Comparison of ENCODE assay signal across 15 cellular contexts in the genomic region with DNA sequence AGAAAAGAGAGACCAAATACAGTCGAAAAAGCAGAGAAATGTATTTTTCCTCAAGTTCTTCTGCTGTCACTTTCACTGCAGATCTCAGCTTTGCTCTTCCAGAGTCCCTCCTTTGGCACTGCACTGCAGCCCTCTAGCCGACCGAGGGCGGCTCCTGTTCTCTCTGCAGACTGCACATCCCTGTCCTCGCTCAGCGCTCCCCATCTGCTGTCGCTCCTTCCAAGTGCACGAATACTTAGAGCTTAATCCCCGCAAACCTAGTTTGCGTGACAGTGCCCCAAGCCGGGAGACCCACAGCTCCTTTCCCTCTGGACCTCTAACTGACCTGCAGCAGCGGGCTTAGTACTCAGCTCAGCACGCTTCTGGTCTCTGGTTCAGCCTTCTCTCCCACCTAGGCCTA. TPM values are rescaled to one million over a fixed set of nuclear protein-coding genes. Genes with fewer than 3 reads are reported as not detected.
DNase-seq lines count a peak whose midpoint lies in the region; ATAC-seq, FAIRE-seq and TF ChIP-seq lines count a peak whose summit lies in the region.
"Had no signal": no experiment of that assay in that cellular context is flagged by ENCODE, and none has a peak within 500 bp of the region (broad histone marks: within the 10 kb centered on the region; RNA-seq: fewer than 3 reads in every experiment).

No MANE protein-coding gene starts in this region.

- H3K27ac ChIP-seq in HepG2 (ENCODE audit: extremely low read length, insufficient read depth, low read length) (no peak overlapping the region), right lobe of liver (no peak overlapping the region)
- H3K27ac ChIP-seq: A549, HL-60 had no signal

- TF ChIP-seq POLR2A in HepG2 (IDR thresholded peaks at IDR 0.05; ENCODE audit: insufficient read depth in 1 of 2, low read depth in 2 of 2, low read length in 2 of 2), result no peak
- no peak for TF ChIP-seq POLR2A in right lobe of liver (IDR thresholded peaks at IDR 0.05)

- H3K9me3 ChIP-seq in HepG2 (ENCODE audit: low read length) (no peaks in the 10 kb centered on the region), right lobe of liver (no peaks in the 10 kb centered on the region)

- H2AFZ ChIP-seq in HepG2 (ENCODE audit: low read length), result no peak overlapping the region

- H3K79me2 ChIP-seq in HepG2 (ENCODE audit: insufficient read depth, low read length), result no peaks in the 10 kb centered on the region

- no peaks in the 10 kb centered on the region for H4K20me1 ChIP-seq in HepG2 (ENCODE audit: insufficient read depth, low read length)

- BruUV-seq in HepG2 (replicated peaks; lab: Mats Ljungman, UMichigan), result no TSS peak

- H3K4me3 ChIP-seq in HepG2 (replicated peaks in 1 of 3; ENCODE audit: insufficient read depth in 1 of 3, low read depth in 2 of 3, low read length in 3 of 3), result no peak overlapping the region
- no peak overlapping the region for H3K4me3 ChIP-seq in right lobe of liver
- H3K4me3 ChIP-seq: A549 had no signal

- in situ Hi-C loops in HepG2 (cut with HindIII; ENCODE audit: extremely low pct_ligation_motif_present, low pct_unique_long_range_greater_than_20kb), result loop anchor here (5.0 kb wide), 1 partner anchor 37 kb away; no protein-coding TSS in a partner anchor

- H3K9ac ChIP-seq in HepG2 (ENCODE audit: insufficient read depth, low read depth, low read length), result no peak overlapping the region

- intact Hi-C loops in HepG2 (cut with micrococcal nuclease; ENCODE audit: unreplicated experiment), result no loop called here
- intact Hi-C loops in right lobe of liver (cut with DNase I), result no loop called here

- TF ChIP-seq EP300 in HepG2 (IDR thresholded peaks at IDR 0.05; ENCODE audit: low read depth in 2 of 2, low read length in 2 of 2), result no peak
- no peak for TF ChIP-seq EP300 in HepG2 (CRISPR knock-in tag; IDR thresholded peaks at IDR 0.05; ENCODE audit: borderline replicate concordance)

- no peak overlapping the region for H3K27ac Mint-ChIP-seq in glutamatergic neuron (ENCODE audit: unreplicated experiment)
- H3K27ac Mint-ChIP-seq: CD8-positive, alpha-beta T cell had no signal

- 10% methylated on average over 13 of the region's 13 CpGs for WGBS in HepG2 (ENCODE audit: low lambda C conversion rate)
- WGBS in right lobe of liver (ENCODE audit: insufficient coverage, low coverage, low lambda C conversion rate, missing lambda C conversion rate), result 33% methylated on average over 9 of the region's 13 CpGs

- no peak overlapping the region for H3K4me3 Mint-ChIP-seq in glutamatergic neuron (ENCODE audit: unreplicated experiment)
- H3K4me3 Mint-ChIP-seq: CD8-positive, alpha-beta T cell had no signal

- H3K4me1 ChIP-seq in HepG2 (ENCODE audit: insufficient read depth, low read length) (no peaks in the 10 kb centered on the region), right lobe of liver (peaks cover 0 to 3% (median 0%) of the 10 kb centered on the region in 4 donors)
- H3K4me1 ChIP-seq: A549 had no signal

- DNase-seq in HepG2 (ENCODE audit: low spot score) (no peak), right lobe of liver (no peak), NCI-H82 (lab: John Stamatoyannopoulos, UW) (peak; percentile 87), glutamatergic neuron (peak; percentile 26)
- DNase-seq in stimulated activated CD4-positive, alpha-beta T cell treated with anti-CD3 and anti-CD28 coated beads, Interleukin-4, amount 100 ng/mL, for 24 hours, result no peak
- DNase-seq: CD8-positive, alpha-beta T cell; COR-L47; DMS53; GF-D8; H7; KBM-7 had no signal

- H3K4me1 Mint-ChIP-seq in glutamatergic neuron (ENCODE audit: low read depth, unreplicated experiment), result no peaks in the 10 kb centered on the region

- H3K27me3 Mint-ChIP-seq in glutamatergic neuron (ENCODE audit: unreplicated experiment), result peaks cover 4% of the 10 kb centered on the region

- no peak for FAIRE-seq in HepG2 (lab: Jason Lieb, UNC)
- FAIRE-seq: A549, D721Med had no signal

- H3K27me3 ChIP-seq in HepG2 (ENCODE audit: control insufficient read depth in 1 of 2, insufficient read depth in 2 of 2, low read length in 2 of 2) (peaks cover 9 to 61% of the 10 kb centered on the region in 2 experiments), right lobe of liver (peaks cover 6 to 9% of the 10 kb centered on the region in 2 donors)

- POLR2A ChIA-PET in HepG2 (lab: Yijun Ruan, JAX), result no interaction called here

- CTCF ChIA-PET in HepG2 (lab: Yijun Ruan, JAX; ENCODE audit: low intra/inter-chr PET ratio, low total read pairs), result no interaction called here

- TF ChIP-seq CTCF in HepG2 (CRISPR knock-in tag; IDR thresholded peaks at IDR 0.05) (no peak), right lobe of liver (IDR thresholded peaks at IDR 0.05) (no peak), glutamatergic neuron (IDR thresholded peaks at IDR 0.05; ENCODE audit: partially characterized antibody, unreplicated experiment) (no peak)

- peaks cover 5% of the 10 kb centered on the region for H3K36me3 Mint-ChIP-seq in glutamatergic neuron (ENCODE audit: unreplicated experiment)
- H3K36me3 Mint-ChIP-seq: CD8-positive, alpha-beta T cell had no signal

- H3K4me2 ChIP-seq in HepG2 (ENCODE audit: low read depth, low read length), result no peak overlapping the region
- H3K4me2 ChIP-seq: A549 had no signal

- no peaks in the 10 kb centered on the region for H3K36me3 ChIP-seq in HepG2 (replicated peaks in 1 of 2; ENCODE audit: control insufficient read depth in 1 of 2, insufficient read depth in 2 of 2, low read length in 2 of 2)
- no peaks in the 10 kb centered on the region for H3K36me3 ChIP-seq in right lobe of liver

- no peak for TF ChIP-seq RAD21 in HepG2 (CRISPR knock-in tag; IDR thresholded peaks at IDR 0.05)

- ATAC-seq in HepG2 (peak; percentile 80), right lobe of liver (no peak), GM18868 (IDR thresholded peaks at IDR 0.05; ENCODE audit: unreplicated experiment) (no peak)
- ATAC-seq: A549; CD8-positive, alpha-beta T cell had no signal

- H3K9me3 Mint-ChIP-seq in glutamatergic neuron (ENCODE audit: unreplicated experiment), result no peaks in the 10 kb centered on the region
- H3K9me3 Mint-ChIP-seq: CD8-positive, alpha-beta T cell had no signal

TF ChIP-seq in HepG2, 621 proteins besides CTCF, POLR2A, EP300 and RAD21 (continues in another document):
- TF ChIP-seq MYNN (CRISPR knock-in tag; IDR thresholded peaks at IDR 0.05; ENCODE audit: low read depth) (no peak), GATA4 (IDR thresholded peaks at IDR 0.05; ENCODE audit: borderline replicate concordance, low read depth) (no peak), ZFP36L1 (CRISPR knock-in tag; IDR thresholded peaks at IDR 0.05) (no peak), SIN3A (IDR thresholded peaks at IDR 0.05; ENCODE audit: borderline replicate concordance, low read depth, low read length) (no peak)

RNA-seq across cellular contexts. Expression of gene RPP21, which starts 15.2 kb away (rescaled TPM):
- total RNA-seq in HepG2 (2016; rRNA removed; fragmentation: Illumina TruSeq; extraction: Trizol) (38.4 and 53.1 TPM in 2 replicates), right lobe of liver (10 to 100 TPM; 13.8 to 49.5 (median 16.3) TPM), glutamatergic neuron (ENCODE audit: unreplicated experiment) (36.7 TPM)
- total RNA-seq in HepG2 (2016; cell fraction: cytosol; rRNA removed; fragmentation: Illumina TruSeq; extraction: Trizol; ENCODE audit: low read depth), result 23.8 and 29.3 TPM in 2 replicates
- 41.8 and 52.5 TPM in 2 replicates for total RNA-seq in HepG2 (2016; cell fraction: insoluble cytoplasmic fraction; rRNA removed; fragmentation: Illumina TruSeq; extraction: Trizol)
- total RNA-seq in HepG2 (2016; cell fraction: membrane; rRNA removed; fragmentation: Illumina TruSeq; extraction: Trizol), result 23.7 and 25.5 TPM in 2 replicates
- 26.2 and 34.9 TPM in 2 replicates for total RNA-seq in HepG2 (2016; cell fraction: nucleus; rRNA removed; fragmentation: Illumina TruSeq; extraction: Trizol)
- 72.3 and 88.4 TPM in 2 replicates for polyA plus RNA-seq in HepG2 (2011; rRNA removed)
- 68.5 and 146 TPM in 2 replicates for polyA plus RNA-seq in HepG2 (2011; cell fraction: cytosol; rRNA removed)
- 170 and 172 TPM in 2 replicates for polyA plus RNA-seq in HepG2 (2011; cell fraction: nucleus; rRNA removed)
- 51.6 and 70.9 TPM in 2 replicates for polyA plus RNA-seq in HepG2 (2012)
- polyA plus RNA-seq in HepG2 (2016; cell fraction: cytosol; fragmentation: Illumina TruSeq; extraction: Trizol; ENCODE audit: low read depth), result 46.1 and 56.4 TPM in 2 replicates
- 66.2 and 74.5 TPM in 2 replicates for polyA plus RNA-seq in HepG2 (2016; cell fraction: insoluble cytoplasmic fraction; fragmentation: Illumina TruSeq; extraction: Trizol; ENCODE audit: low read depth)
- 42.2 and 48.9 TPM in 2 replicates for polyA plus RNA-seq in HepG2 (2016; cell fraction: membrane; fragmentation: Illumina TruSeq; extraction: Trizol; ENCODE audit: low read depth)
- polyA plus RNA-seq in HepG2 (2016; cell fraction: nucleus; fragmentation: Illumina TruSeq; extraction: Trizol; ENCODE audit: insufficient read depth, low read depth), result 94.8 and 101 TPM in 2 replicates
- polyA minus RNA-seq in HepG2 (2011; rRNA and poly(A)+ RNA removed; ENCODE audit: low replicate concordance), result 18.2 and 24.8 TPM in 2 replicates
- 15.3 and 17.1 TPM in 2 replicates for polyA minus RNA-seq in HepG2 (2011; cell fraction: cytosol; rRNA and poly(A)+ RNA removed)
- 8.4 and 9.3 TPM in 2 replicates for polyA minus RNA-seq in HepG2 (2011; cell fraction: nucleus; rRNA and poly(A)+ RNA removed)

RNA-seq across cellular contexts. Expression of gene TRIM39, which starts 33.4 kb away (rescaled TPM):
- total RNA-seq in HepG2 (2016; rRNA removed; fragmentation: Illumina TruSeq; extraction: Trizol) (13.8 and 14.6 TPM in 2 replicates), right lobe of liver (1 to 10 TPM; 3.3 to 7.5 (median 5.7) TPM), glutamatergic neuron (ENCODE audit: unreplicated experiment) (14.0 TPM)
- 3.1 and 5.0 TPM in 2 replicates for total RNA-seq in HepG2 (2016; cell fraction: cytosol; rRNA removed; fragmentation: Illumina TruSeq; extraction: Trizol; ENCODE audit: low read depth)
- 12.0 and 15.3 TPM in 2 replicates for total RNA-seq in HepG2 (2016; cell fraction: insoluble cytoplasmic fraction; rRNA removed; fragmentation: Illumina TruSeq; extraction: Trizol)
- 11.0 and 12.4 TPM in 2 replicates for total RNA-seq in HepG2 (2016; cell fraction: membrane; rRNA removed; fragmentation: Illumina TruSeq; extraction: Trizol)
- total RNA-seq in HepG2 (2016; cell fraction: nucleus; rRNA removed; fragmentation: Illumina TruSeq; extraction: Trizol), result 12.2 and 14.1 TPM in 2 replicates
- polyA plus RNA-seq in HepG2 (2011; rRNA removed), result 7.7 and 8.6 TPM in 2 replicates
- 5.6 and 5.9 TPM in 2 replicates for polyA plus RNA-seq in HepG2 (2011; cell fraction: cytosol; rRNA removed)
- 22.1 and 24.6 TPM in 2 replicates for polyA plus RNA-seq in HepG2 (2011; cell fraction: nucleus; rRNA removed)
- 7.8 and 8.9 TPM in 2 replicates for polyA plus RNA-seq in HepG2 (2012)
- 2.3 and 3.1 TPM in 2 replicates for polyA plus RNA-seq in HepG2 (2016; cell fraction: cytosol; fragmentation: Illumina TruSeq; extraction: Trizol; ENCODE audit: low read depth)
- polyA plus RNA-seq in HepG2 (2016; cell fraction: insoluble cytoplasmic fraction; fragmentation: Illumina TruSeq; extraction: Trizol; ENCODE audit: low read depth), result 9.9 and 11.6 TPM in 2 replicates
- 6.6 and 8.4 TPM in 2 replicates for polyA plus RNA-seq in HepG2 (2016; cell fraction: membrane; fragmentation: Illumina TruSeq; extraction: Trizol; ENCODE audit: low read depth)
- polyA plus RNA-seq in HepG2 (2016; cell fraction: nucleus; fragmentation: Illumina TruSeq; extraction: Trizol; ENCODE audit: insufficient read depth, low read depth), result 26.6 and 28.1 TPM in 2 replicates
- 7.8 and 11.9 TPM in 2 replicates for polyA minus RNA-seq in HepG2 (2011; rRNA and poly(A)+ RNA removed; ENCODE audit: low replicate concordance)
- polyA minus RNA-seq in HepG2 (2011; cell fraction: cytosol; rRNA and poly(A)+ RNA removed), result 6.3 and 7.6 TPM in 2 replicates
- polyA minus RNA-seq in HepG2 (2011; cell fraction: nucleus; rRNA and poly(A)+ RNA removed), result 13.6 and 16.1 TPM in 2 replicates

Comparison
In these comparisons a context has a peak if more than half of its experiments do, and no peak if none do; other contexts are left out.
1. DNase-seq: peak in NCI-H82 (single experiment) and glutamatergic neuron (single experiment); none in HepG2 (single experiment), right lobe of liver (0 of 3) and stimulated activated CD4-positive, alpha-beta T cell treated with anti-CD3 and anti-CD28 coated beads, Interleukin-4, amount 100 ng/mL, for 24 hours (single experiment).